ENCODE assay signal across 25 cellular contexts in genomic region chr10:86301971-86302370, GRCh38.
A peak's percentile ranks its signal among the peaks of the same experiment; 100 is the strongest.
DNase-seq lines count a peak whose midpoint lies in the region; ATAC-seq and TF ChIP-seq lines count a peak whose summit lies in the region.
"Had no signal": no experiment of that assay in that cellular context is flagged by ENCODE, and none has a peak within 500 bp of the region (broad histone marks: within the 10 kb centered on the region; RNA-seq: fewer than 3 reads in every experiment).

No MANE protein-coding gene starts in this region.

- DNase-seq in RWPE2 (ENCODE audit: low spot score) (peak; percentile 29), coronary artery (ENCODE audit: low spot score) (peak; percentile 29), osteocyte (ENCODE audit: extremely low spot score, unreplicated experiment) (peak; percentile 42), upper lobe of right lung (peak; percentile 15), COLO829 (ENCODE audit: low spot score) (no peak)
- DNase-seq: Caco-2; CD4-positive, alpha-beta T cell; DMS 273 treated with DMSO at 0.1 percent for 48 hours; DND-41; MG63; NCI-H1417; NCI-H1694 treated with DMSO at 0.1 percent for 48 hours; NCI-H2081 treated with DMSO at 0.1 percent for 48 hours; NCI-H2171 treated with DMSO at 0.1 percent for 48 hours; NCI-H524 treated with DMSO at 0.1 percent for 48 hours; NCI-H82; PC-3; SHP77 treated with DMSO at 0.1 percent for 48 hours had no signal

- H3K4me1 ChIP-seq in RWPE2 (ENCODE audit: insufficient read depth, poor library complexity, severe bottlenecking) = no peaks in the 10 kb centered on the region
- no peaks in the 10 kb centered on the region for H3K4me1 ChIP-seq in upper lobe of right lung
- H3K4me1 ChIP-seq: Caco-2 had no signal

- no peak overlapping the region for H3K27ac Mint-ChIP-seq in osteocyte (ENCODE audit: unreplicated experiment)
- H3K27ac Mint-ChIP-seq: CD4-positive, alpha-beta T cell had no signal

- no peaks in the 10 kb centered on the region for H3K27me3 ChIP-seq in RWPE2 (ENCODE audit: insufficient read depth, poor library complexity, severe bottlenecking)
- no peaks in the 10 kb centered on the region for H3K27me3 ChIP-seq in upper lobe of right lung

- H3K27ac ChIP-seq in RWPE2 (ENCODE audit: poor library complexity, severe bottlenecking) (no peak overlapping the region), coronary artery (no peak overlapping the region), upper lobe of right lung (no peak overlapping the region)
- H3K27ac ChIP-seq: HL-60, SK-N-MC had no signal

- ATAC-seq in RWPE2 (ENCODE audit: low read depth) (no peak), upper lobe of right lung (no peak), HG03520 (IDR thresholded peaks at IDR 0.05; ENCODE audit: unreplicated experiment) (no peak), HG02981 (IDR thresholded peaks at IDR 0.05; ENCODE audit: unreplicated experiment) (no peak)
- ATAC-seq: GM12878, HepG2, K562, PC-3 had no signal

- H3K36me3 ChIP-seq in RWPE2 (ENCODE audit: low read depth) (no peaks in the 10 kb centered on the region), upper lobe of right lung (no peaks in the 10 kb centered on the region)
- H3K36me3 ChIP-seq: MG63 had no signal

- no peaks in the 10 kb centered on the region for H3K4me1 Mint-ChIP-seq in osteocyte (ENCODE audit: unreplicated experiment)

- TF ChIP-seq CTCF in RWPE2 (IDR thresholded peaks at IDR 0.05; ENCODE audit: poor library complexity, severe bottlenecking) (no peak), coronary artery (IDR thresholded peaks at IDR 0.05) (no peak), osteocyte (IDR thresholded peaks at IDR 0.05) (no peak), upper lobe of right lung (IDR thresholded peaks at IDR 0.05) (no peak)

- H3K36me3 Mint-ChIP-seq in osteocyte (ENCODE audit: unreplicated experiment) = no peaks in the 10 kb centered on the region

- H3K4me3 Mint-ChIP-seq in osteocyte (ENCODE audit: unreplicated experiment) = no peak overlapping the region
- H3K4me3 Mint-ChIP-seq: CD4-positive, alpha-beta T cell had no signal

- no peaks in the 10 kb centered on the region for H3K27me3 Mint-ChIP-seq in osteocyte (ENCODE audit: unreplicated experiment)

- no peak overlapping the region for H3K4me3 ChIP-seq in RWPE2 (ENCODE audit: severe bottlenecking)
- H3K4me3 ChIP-seq in coronary artery = no peak overlapping the region
- H3K4me3 ChIP-seq in upper lobe of right lung = no peak overlapping the region
- H3K4me3 ChIP-seq: GM12878, K562, MG63, SK-N-MC had no signal

- no peaks in the 10 kb centered on the region for H3K9me3 Mint-ChIP-seq in osteocyte (ENCODE audit: unreplicated experiment)
- H3K9me3 Mint-ChIP-seq: CD4-positive, alpha-beta T cell had no signal

- intact Hi-C loops in upper lobe of right lung (cut with DNase I) = no loop called here

- H3K9me3 ChIP-seq in RWPE2 (ENCODE audit: severe bottlenecking) (no peaks in the 10 kb centered on the region), upper lobe of right lung (no peaks in the 10 kb centered on the region)
- H3K9me3 ChIP-seq: Caco-2, MG63 had no signal
